ENCODE assay signal across 8 cellular contexts in the genomic region with DNA sequence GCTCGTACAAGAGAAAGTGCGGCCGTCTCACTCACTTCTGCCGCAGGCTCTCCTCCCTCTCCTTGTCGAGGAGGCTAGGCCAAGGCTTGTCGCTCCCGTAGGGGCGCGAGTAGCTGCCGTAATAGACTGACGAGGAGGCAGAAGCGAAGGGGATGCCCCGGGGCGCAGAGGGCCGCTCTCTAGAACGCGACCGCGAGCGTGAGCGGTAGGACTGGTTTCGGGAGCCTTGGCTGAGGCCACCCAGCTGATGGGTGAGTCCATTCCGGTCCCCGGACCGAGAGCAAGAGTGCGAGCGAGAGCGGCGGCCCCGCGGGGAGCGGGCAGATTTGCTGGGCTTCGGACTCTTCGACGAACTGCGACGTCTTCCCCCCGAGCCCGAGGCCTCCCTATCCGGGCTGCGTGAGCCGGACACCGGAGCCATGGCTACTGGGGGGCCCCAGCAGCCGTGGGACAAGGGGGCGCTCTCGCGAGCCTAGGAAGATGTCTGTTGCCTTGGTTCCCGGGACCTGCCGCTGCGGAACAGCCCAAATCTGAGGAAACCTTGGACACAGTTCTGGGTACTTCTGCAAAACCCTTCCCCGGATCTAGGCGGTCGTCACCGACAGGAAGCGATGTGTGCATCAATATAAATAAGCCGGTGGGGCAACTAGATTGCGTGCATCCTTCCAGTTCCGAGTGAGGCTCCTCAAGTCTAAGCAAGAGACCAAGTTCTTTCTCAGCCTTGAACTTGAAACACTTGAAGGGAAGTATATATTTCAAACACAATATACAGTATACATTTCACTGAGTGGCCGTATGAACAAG. TPM values are rescaled to one million over a fixed set of nuclear protein-coding genes. Genes with fewer than 3 reads are reported as not detected.
DNase-seq lines count a peak whose midpoint lies in the region; ATAC-seq and TF ChIP-seq lines count a peak whose summit lies in the region.

Gene NKAP, minus strand, starts transcription at position 567 of the 804 bp plus-strand sequence. Its CDS starts 146 bp downstream, at position 421.

- peak within 1 kb of the TSS; percentile 54 for H4K8ac ChIP-seq in mesenchymal stem cell (ENCODE audit: low read length)

- CTCF ChIA-PET in Calu3 (lab: Charles Lee) = interaction anchor here (0.5 kb wide), 1 partner anchor 823 kb away, joined by 3 read pairs; no protein-coding TSS in a partner anchor

- H3K9me3 Mint-ChIP-seq in Calu3 (ENCODE audit: low read depth, unreplicated experiment) = no peaks in the 10 kb centered on the region

- peak within 1 kb of the TSS; percentile 94 for H3K9ac ChIP-seq in NT2/D1 (ENCODE audit: insufficient read length, low read depth)
- H3K9ac ChIP-seq in endocrine pancreas (ENCODE audit: control insufficient read depth, insufficient read depth, low read length) = peak within 1 kb of the TSS; percentile 79
- H3K9ac ChIP-seq in mesenchymal stem cell (ENCODE audit: low read length) = peak within 1 kb of the TSS; percentile 96

- no peak within 1 kb of the TSS for H2BK15ac ChIP-seq in mesenchymal stem cell (ENCODE audit: low read depth, poor library complexity, severe bottlenecking)

- peak within 1 kb of the TSS; percentile 76 for H2AFZ ChIP-seq in mesenchymal stem cell (ENCODE audit: low read depth, low read length)

- H3K23ac ChIP-seq in mesenchymal stem cell (ENCODE audit: low read length in 2 of 2) = no peak within 1 kb of the TSS

- H3K36me3 Mint-ChIP-seq in Calu3 (ENCODE audit: insufficient read depth, unreplicated experiment) = peaks cover 18% of the 10 kb centered on the region

- DNase-seq in Calu3 = peak; percentile 84
- peak; percentile 1 to 83 (median 62) for DNase-seq in HUDEP-2 (lab: John Stamatoyannopoulos, UW; ENCODE audit: unreplicated experiment in 76 of 76)
- DNase-seq in NT2/D1 (ENCODE audit: low read depth, low spot score) = peak; percentile 94
- DNase-seq in activated CD8-positive, alpha-beta memory T cell treated with anti-CD3 and anti-CD28 coated beads, Interleukin-2, amount 50 U/mL, for 24 hours (ENCODE audit: extremely low read depth) = peak; percentile 72
- DNase-seq in mesenchymal stem cell = peak; percentile 94
- DNase-seq in stimulated activated CD8-positive, alpha-beta memory T cell treated with anti-CD3 and anti-CD28 coated beads, Interleukin-12 subunit alpha, Interleukin-12 subunit beta, amount 100 ng/mL, for 4 hours (ENCODE audit: low read depth) = peak; percentile 66

- peak within 1 kb of the TSS; percentile 96 for H3K4me3 Mint-ChIP-seq in Calu3 (ENCODE audit: low read depth, unreplicated experiment)

- peak within 1 kb of the TSS; percentile 87 for H3K27ac ChIP-seq in mesenchymal stem cell (ENCODE audit: low read length, poor library complexity, severe bottlenecking)

- H3K27me3 Mint-ChIP-seq in Calu3 (ENCODE audit: unreplicated experiment) = peaks cover 6% of the 10 kb centered on the region

- peak within 1 kb of the TSS; percentile 43 to 62 for H3K18ac ChIP-seq in mesenchymal stem cell (ENCODE audit: low read depth in 1 of 2, low read length in 2 of 2)

- peak within 1 kb of the TSS in 1 of 2 experiments; percentile 84 for H3K14ac ChIP-seq in mesenchymal stem cell (ENCODE audit: low read length in 2 of 2)

- H2BK120ac ChIP-seq in mesenchymal stem cell (ENCODE audit: low read depth, low read length) = peak within 1 kb of the TSS; percentile 49

- peaks cover 1% of the 10 kb centered on the region for H3K79me1 ChIP-seq in mesenchymal stem cell (replicated peaks; ENCODE audit: low read length, poor library complexity, severe bottlenecking)

- H3K4me2 ChIP-seq in mesenchymal stem cell (ENCODE audit: low read length, poor library complexity, severe bottlenecking) = peak within 1 kb of the TSS; percentile 66

- H3K4me1 ChIP-seq in NT2/D1 (ENCODE audit: insufficient read depth, insufficient read length) = no peaks in the 10 kb centered on the region
- no peaks in the 10 kb centered on the region for H3K4me1 ChIP-seq in endocrine pancreas (ENCODE audit: control insufficient read depth, insufficient read depth, low read length)
- peaks cover 5% of the 10 kb centered on the region for H3K4me1 ChIP-seq in mesenchymal stem cell (ENCODE audit: control insufficient read depth, insufficient read depth, low read depth, low read length)

- peak within 1 kb of the TSS; percentile 92 for H3K4me3 ChIP-seq in NT2/D1 (ENCODE audit: insufficient read length, low read depth)
- H3K4me3 ChIP-seq in endocrine pancreas (ENCODE audit: control insufficient read depth, insufficient read depth, low read length) = peak within 1 kb of the TSS; percentile 90
- H3K4me3 ChIP-seq in mesenchymal stem cell (ENCODE audit: insufficient read depth in 1 of 2, low read depth in 1 of 2, low read length in 2 of 2) = peak within 1 kb of the TSS; percentile 73 to 87

- peak within 1 kb of the TSS; percentile 68 for H4K91ac ChIP-seq in mesenchymal stem cell (ENCODE audit: low read length)

- H2BK12ac ChIP-seq in mesenchymal stem cell (ENCODE audit: low read length in 2 of 2) = no peak within 1 kb of the TSS

- under 1% methylated on average over 36 of the region's 59 CpGs for WGBS in mesenchymal stem cell

- H3K27ac Mint-ChIP-seq in Calu3 (ENCODE audit: unreplicated experiment) = peak within 1 kb of the TSS; percentile 92

- H3K9me3 ChIP-seq in NT2/D1 (ENCODE audit: insufficient read depth, low read length) (no peaks in the 10 kb centered on the region), endocrine pancreas (ENCODE audit: control insufficient read depth, low read length) (no peaks in the 10 kb centered on the region), mesenchymal stem cell (ENCODE audit: control insufficient read depth, low read length) (no peaks in the 10 kb centered on the region)

- BruUV-seq in Calu3 (replicated peaks; lab: Mats Ljungman, UMichigan) = no TSS peak

- no peak within 1 kb of the TSS for H2AK5ac ChIP-seq in mesenchymal stem cell (ENCODE audit: low read length, severe bottlenecking)

- intact Hi-C loops in Calu3 (cut with micrococcal nuclease; ENCODE audit: unreplicated experiment) = no loop called here

- H3K4me1 Mint-ChIP-seq in Calu3 (ENCODE audit: low read depth, unreplicated experiment) = peaks cover 7% of the 10 kb centered on the region

- H3K27me3 ChIP-seq in NT2/D1 (ENCODE audit: insufficient read depth, insufficient read length) (no peaks in the 10 kb centered on the region), endocrine pancreas (ENCODE audit: control insufficient read depth, insufficient read depth, low read length) (no peaks in the 10 kb centered on the region), mesenchymal stem cell (ENCODE audit: control insufficient read depth in 1 of 2, insufficient read depth in 1 of 2, low read length in 2 of 2) (peaks cover 0 to 2% of the 10 kb centered on the region in 2 experiments)

- peak; percentile 78 for ATAC-seq in GM21390 (IDR thresholded peaks at IDR 0.05; ENCODE audit: unreplicated experiment)

- H3K36me3 ChIP-seq in NT2/D1 (ENCODE audit: insufficient read depth, insufficient read length, low read length) = no peaks in the 10 kb centered on the region
- H3K36me3 ChIP-seq in endocrine pancreas (ENCODE audit: control insufficient read depth, insufficient read depth, low read length) = no peaks in the 10 kb centered on the region
- H3K36me3 ChIP-seq in mesenchymal stem cell (ENCODE audit: control insufficient read depth in 1 of 2, insufficient read depth in 2 of 2, low read depth in 1 of 2, low read length in 2 of 2) = no peaks in the 10 kb centered on the region

- TF ChIP-seq CTCF in Calu3 (IDR thresholded peaks at IDR 0.05; ENCODE audit: unreplicated experiment) = no peak

- peak within 1 kb of the TSS; percentile 51 to 64 for H3K4ac ChIP-seq in mesenchymal stem cell (ENCODE audit: low read depth in 1 of 2, low read length in 2 of 2)

- no peak within 1 kb of the TSS for H2BK5ac ChIP-seq in mesenchymal stem cell (ENCODE audit: low read depth, low read length, poor library complexity, severe bottlenecking)

RNA-seq across cellular contexts. Expression of gene NKAP, which starts in this region (rescaled TPM):
- 9.8 and 10.0 TPM in 2 replicates for total RNA-seq in Calu3 (2022)
- polyA plus RNA-seq in mesenchymal stem cell (2013, experiment 1 of 2) = 9.4 TPM
- polyA plus RNA-seq in mesenchymal stem cell (2013, experiment 2 of 2) = 10.1 TPM

Comparison
In these comparisons a context has a peak if more than half of its experiments do, and no peak if none do; other contexts are left out.
1. Peak in every context shown above with its lines: DNase-seq, ATAC-seq, H3K4me3 ChIP-seq and H3K27ac ChIP-seq.